Comparison of ENCODE assay signal across 8 cellular contexts in genomic region chr1:68819190-68819829, GRCh38.
DNase-seq lines count a peak whose midpoint lies in the region; ATAC-seq and TF ChIP-seq lines count a peak whose summit lies in the region.

No MANE protein-coding gene starts in this region.

- no peak overlapping the region for H3K4me2 ChIP-seq in DND-41 (ENCODE audit: insufficient read depth, low read length)

- no peaks in the 10 kb centered on the region for H3K9me3 ChIP-seq in DND-41 (ENCODE audit: insufficient read depth, low read length, severe bottlenecking)
- H3K9me3 ChIP-seq in liver (ENCODE audit: control insufficient read depth in 4 of 4, low read length in 3 of 4) = no peaks in the 10 kb centered on the region
- H3K9me3 ChIP-seq in naive thymus-derived CD4-positive, alpha-beta T cell (ENCODE audit: control insufficient read depth in 2 of 3, low read length in 3 of 3) = no peaks in the 10 kb centered on the region

- 88% methylated on average over 4 of the region's 4 CpGs for WGBS in liver

- H3K9me3 Mint-ChIP-seq in WTC11 = no peaks in the 10 kb centered on the region
- H3K9me3 Mint-ChIP-seq in naive thymus-derived CD4-positive, alpha-beta T cell = peaks cover 0 to 17% (median 3%) of the 10 kb centered on the region in 11 donors

- H3K27ac ChIP-seq in DND-41 (ENCODE audit: low read length) = no peak overlapping the region
- no peak overlapping the region for H3K27ac ChIP-seq in liver (ENCODE audit: low read depth in 1 of 2, low read length in 2 of 2)
- no peak overlapping the region for H3K27ac ChIP-seq in naive thymus-derived CD4-positive, alpha-beta T cell (ENCODE audit: low read depth, low read length)

- DNase-seq in DND-41 (no peak), WTC11 (ENCODE audit: low spot score) (peak; percentile 16), NCI-H2107 (lab: John Stamatoyannopoulos, UW) (no peak)
- no peak for DNase-seq in naive thymus-derived CD4-positive, alpha-beta T cell
- no peak for DNase-seq in stimulated activated CD4-positive, alpha-beta T cell treated with anti-CD3 and anti-CD28 coated beads, Interleukin-15, amount 100 ng/mL, for 24 hours

- POLR2A ChIA-PET in WTC11 (lab: Charles Lee) = no interaction called here
- POLR2A ChIA-PET in naive thymus-derived CD4-positive, alpha-beta T cell (lab: Charles Lee) = no interaction called here

- TF ChIP-seq RAD21 in Ishikawa (IDR thresholded peaks at IDR 0.05; ENCODE audit: low read depth) = peak; percentile 54
- TF ChIP-seq RAD21 in liver (IDR thresholded peaks at IDR 0.05) = peak; percentile 64 to 82

- no peak overlapping the region for H2AFZ ChIP-seq in DND-41 (ENCODE audit: low read depth, low read length)

- H3K27me3 ChIP-seq in DND-41 (ENCODE audit: insufficient read depth, low read length, poor library complexity) (no peaks in the 10 kb centered on the region), liver (ENCODE audit: control insufficient read depth in 4 of 4, insufficient read depth in 4 of 4, low read length in 3 of 4) (no peaks in the 10 kb centered on the region)
- no peaks in the 10 kb centered on the region for H3K27me3 ChIP-seq in naive thymus-derived CD4-positive, alpha-beta T cell (ENCODE audit: control insufficient read depth in 2 of 2, insufficient read depth in 2 of 2, low read length in 2 of 2)

- TF ChIP-seq CTCF in DND-41 (IDR thresholded peaks at IDR 0.05; ENCODE audit: borderline replicate concordance, extremely low read depth, low read length, poor library complexity, severe bottlenecking) = peak; percentile 37
- peak; percentile 39; the same call in 1 of the 2 replicates for TF ChIP-seq CTCF in WTC11 (IDR thresholded peaks at IDR 0.05)
- TF ChIP-seq CTCF in liver (IDR thresholded peaks at IDR 0.05; ENCODE audit: low read depth, low read length, missing input control) = peak; percentile 40

- no peaks in the 10 kb centered on the region for H4K20me1 ChIP-seq in DND-41 (ENCODE audit: insufficient read depth, low read length)

- H3K4me1 Mint-ChIP-seq in WTC11 = no peaks in the 10 kb centered on the region
- no peaks in the 10 kb centered on the region for H3K4me1 Mint-ChIP-seq in naive thymus-derived CD4-positive, alpha-beta T cell

- intact Hi-C loops in naive thymus-derived CD4-positive, alpha-beta T cell (cut with micrococcal nuclease) = no loop called here

- no peak overlapping the region for H3K27ac Mint-ChIP-seq in WTC11
- H3K27ac Mint-ChIP-seq in naive thymus-derived CD4-positive, alpha-beta T cell = no peak overlapping the region

- ATAC-seq in DND-41 (ENCODE audit: insufficient read depth, low read depth) (no peak), WTC11 (peak; percentile 98), HG02870 (IDR thresholded peaks at IDR 0.05; ENCODE audit: unreplicated experiment) (no peak)
- ATAC-seq in naive thymus-derived CD4-positive, alpha-beta T cell = no peak

- CTCF ChIA-PET in WTC11 (lab: Charles Lee) = interaction anchor here (0.6 to 1.6 kb wide), 3 partner anchors 11 to 155 kb away, joined by 3 to 5 read pairs (median 3); no protein-coding TSS in a partner anchor
- CTCF ChIA-PET in naive thymus-derived CD4-positive, alpha-beta T cell (lab: Charles Lee) = no interaction called here

- no peaks in the 10 kb centered on the region for H3K36me3 Mint-ChIP-seq in WTC11
- H3K36me3 Mint-ChIP-seq in naive thymus-derived CD4-positive, alpha-beta T cell = no peaks in the 10 kb centered on the region

- H3K4me1 ChIP-seq in DND-41 (ENCODE audit: insufficient read depth, low read length) (no peaks in the 10 kb centered on the region), liver (ENCODE audit: control insufficient read depth in 4 of 4, insufficient read depth in 4 of 4, low read length in 3 of 4) (no peaks in the 10 kb centered on the region)
- no peaks in the 10 kb centered on the region for H3K4me1 ChIP-seq in naive thymus-derived CD4-positive, alpha-beta T cell (ENCODE audit: control insufficient read depth in 2 of 2, insufficient read depth in 2 of 2, low read length in 2 of 2)

- H3K36me3 ChIP-seq in DND-41 (ENCODE audit: insufficient read depth, low read length) (no peaks in the 10 kb centered on the region), liver (ENCODE audit: control insufficient read depth in 4 of 4, insufficient read depth in 3 of 4, low read depth in 1 of 4, low read length in 3 of 4) (no peaks in the 10 kb centered on the region)
- no peaks in the 10 kb centered on the region for H3K36me3 ChIP-seq in naive thymus-derived CD4-positive, alpha-beta T cell (ENCODE audit: control insufficient read depth in 2 of 3, insufficient read depth in 3 of 3, low read length in 3 of 3)

- H3K4me3 Mint-ChIP-seq in WTC11 = no peak overlapping the region
- H3K4me3 Mint-ChIP-seq in naive thymus-derived CD4-positive, alpha-beta T cell = no peak overlapping the region

- H3K79me2 ChIP-seq in DND-41 (ENCODE audit: insufficient read depth, low read length) = no peaks in the 10 kb centered on the region

- H3K4me3 ChIP-seq in DND-41 (ENCODE audit: low read depth in 1 of 2, low read length in 2 of 2) (no peak overlapping the region), liver (ENCODE audit: low read depth in 1 of 3, low read length in 3 of 3) (no peak overlapping the region)
- no peak overlapping the region for H3K4me3 ChIP-seq in naive thymus-derived CD4-positive, alpha-beta T cell (ENCODE audit: low read length)

- no peak overlapping the region for H3K9ac ChIP-seq in DND-41 (ENCODE audit: low read depth, low read length)
- H3K9ac ChIP-seq in liver (ENCODE audit: low read depth in 1 of 2, low read length in 2 of 2) = no peak overlapping the region

- TF ChIP-seq EP300 in Ishikawa (IDR thresholded peaks at IDR 0.05; ENCODE audit: borderline replicate concordance) = no peak

- no peaks in the 10 kb centered on the region for H3K27me3 Mint-ChIP-seq in WTC11 (ENCODE audit: low read depth)
- H3K27me3 Mint-ChIP-seq in naive thymus-derived CD4-positive, alpha-beta T cell = no peaks in the 10 kb centered on the region

TF ChIP-seq in Ishikawa, 13 proteins besides CTCF, POLR2A, EP300 and RAD21:
- TF ChIP-seq ZBTB7A (IDR thresholded peaks at IDR 0.05; ENCODE audit: low read depth) = no peak

TF ChIP-seq in WTC11, 78 proteins besides CTCF, POLR2A, EP300 and RAD21 (continues in another document):
- TF ChIP-seq E2F4 (CRISPR knock-in tag; IDR thresholded peaks at IDR 0.05; ENCODE audit: borderline replicate concordance, low read depth) (no peak), GTF2I (CRISPR knock-in tag; conservative IDR thresholded peaks at IDR 0.05) (no peak), CREB1 (CRISPR knock-in tag; IDR thresholded peaks at IDR 0.05) (no peak)
- TF ChIP-seq, protein P1, sequence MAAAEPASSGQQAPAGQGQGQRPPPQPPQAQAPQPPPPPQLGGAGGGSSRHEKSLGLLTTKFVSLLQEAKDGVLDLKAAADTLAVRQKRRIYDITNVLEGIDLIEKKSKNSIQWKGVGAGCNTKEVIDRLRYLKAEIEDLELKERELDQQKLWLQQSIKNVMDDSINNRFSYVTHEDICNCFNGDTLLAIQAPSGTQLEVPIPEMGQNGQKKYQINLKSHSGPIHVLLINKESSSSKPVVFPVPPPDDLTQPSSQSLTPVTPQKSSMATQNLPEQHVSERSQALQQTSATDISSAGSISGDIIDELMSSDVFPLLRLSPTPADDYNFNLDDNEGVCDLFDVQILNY (CRISPR knock-in tag; IDR thresholded peaks at IDR 0.05) = no peak

TF ChIP-seq in liver, 16 proteins besides CTCF, POLR2A, EP300 and RAD21:
- TF ChIP-seq HNF4A (conservative IDR thresholded peaks at IDR 0.05) (no peak), GABPA (IDR thresholded peaks at IDR 0.05 in 1 of 2, conservative IDR thresholded peaks at IDR 0.05 in 1 of 2) (no peak), YY1 (IDR thresholded peaks at IDR 0.05) (no peak), RXRA (IDR thresholded peaks at IDR 0.05) (no peak), REST (IDR thresholded peaks at IDR 0.05) (no peak), NR2F2 (IDR thresholded peaks at IDR 0.05) (no peak), TAF1 (conservative IDR thresholded peaks at IDR 0.05) (no peak)
